24 cellular contexts compared by ENCODE assay signal in genomic region chr6:760982-761955, GRCh38.
DNase-seq lines count a peak whose midpoint lies in the region; ATAC-seq and TF ChIP-seq lines count a peak whose summit lies in the region.
"Had no signal": no experiment of that assay in that cellular context is flagged by ENCODE, and none has a peak within 500 bp of the region (broad histone marks: within the 10 kb centered on the region; RNA-seq: fewer than 3 reads in every experiment).

No MANE protein-coding gene starts in this region.

- H3K9ac ChIP-seq in smooth muscle cell (ENCODE audit: low read depth): no peak overlapping the region

- CTCF ChIA-PET in PC-9 (lab: Charles Lee): no interaction called here

- H3K9me2 ChIP-seq in hepatocyte (replicated peaks; ENCODE audit: insufficient read depth) (no peaks in the 10 kb centered on the region), PC-9 (ENCODE audit: insufficient read depth) (no peaks in the 10 kb centered on the region)

- H3K27ac ChIP-seq in RWPE2 (ENCODE audit: poor library complexity, severe bottlenecking) (no peak overlapping the region), hepatocyte (peak overlapping the region; percentile 95), smooth muscle cell (ENCODE audit: low read depth) (no peak overlapping the region), PC-9 (no peak overlapping the region)
- H3K27ac ChIP-seq: cardiac muscle cell, HL-60, neutrophil, right lobe of liver, tibial artery had no signal

- H3K4me1 ChIP-seq in RWPE2 (ENCODE audit: insufficient read depth, poor library complexity, severe bottlenecking) (no peaks in the 10 kb centered on the region), hepatocyte (ENCODE audit: insufficient read depth) (peaks cover 3% of the 10 kb centered on the region), smooth muscle cell (ENCODE audit: low read depth) (no peaks in the 10 kb centered on the region), PC-9 (replicated peaks; ENCODE audit: insufficient read depth) (no peaks in the 10 kb centered on the region)
- H3K4me1 ChIP-seq: right lobe of liver, tibial artery had no signal

- H3K9me3 ChIP-seq in RWPE2 (ENCODE audit: severe bottlenecking) (no peaks in the 10 kb centered on the region), hepatocyte (ENCODE audit: low read depth) (no peaks in the 10 kb centered on the region), smooth muscle cell (replicated peaks; ENCODE audit: low read depth) (no peaks in the 10 kb centered on the region), PC-9 (ENCODE audit: insufficient read depth, low read depth) (no peaks in the 10 kb centered on the region)
- H3K9me3 ChIP-seq: neutrophil, right lobe of liver, tibial artery had no signal

- H3F3A ChIP-seq in smooth muscle cell (ENCODE audit: low read depth) (no peaks in the 10 kb centered on the region), PC-9 (ENCODE audit: insufficient read depth, low read depth) (no peaks in the 10 kb centered on the region)

- peaks cover 5% of the 10 kb centered on the region for H3K79me2 ChIP-seq in hepatocyte
- no peaks in the 10 kb centered on the region for H3K79me2 ChIP-seq in smooth muscle cell (ENCODE audit: low read depth)
- no peaks in the 10 kb centered on the region for H3K79me2 ChIP-seq in PC-9 (ENCODE audit: low read depth)

- intact Hi-C loops in PC-9 (cut with micrococcal nuclease; ENCODE audit: unreplicated experiment): no loop called here

- BruUV-seq in PC-9 (replicated peaks; lab: Mats Ljungman, UMichigan): no TSS peak

- no peak for TF ChIP-seq CTCF in RWPE2 (IDR thresholded peaks at IDR 0.05; ENCODE audit: poor library complexity, severe bottlenecking)
- no peak for TF ChIP-seq CTCF in hepatocyte (IDR thresholded peaks at IDR 0.05; ENCODE audit: poor library complexity)
- no peak for TF ChIP-seq CTCF in smooth muscle cell (IDR thresholded peaks at IDR 0.05; ENCODE audit: borderline replicate concordance, insufficient read depth, poor library complexity, severe bottlenecking)
- no peak for TF ChIP-seq CTCF in GM20000 (IDR thresholded peaks at IDR 0.05; ENCODE audit: extremely low read depth, missing control alignments)
- TF ChIP-seq CTCF in PC-9 (conservative IDR thresholded peaks at IDR 0.05): no peak

- H2AFZ ChIP-seq in hepatocyte (no peak overlapping the region), smooth muscle cell (ENCODE audit: low read depth) (peak overlapping the region; percentile 63), PC-9 (no peak overlapping the region)

- no peaks in the 10 kb centered on the region for H3K27me3 ChIP-seq in RWPE2 (ENCODE audit: insufficient read depth, poor library complexity, severe bottlenecking)
- H3K27me3 ChIP-seq in hepatocyte: no peaks in the 10 kb centered on the region
- peaks cover 3% of the 10 kb centered on the region for H3K27me3 ChIP-seq in smooth muscle cell (ENCODE audit: low read depth)
- H3K27me3 ChIP-seq in PC-9 (ENCODE audit: insufficient read depth, low read depth): peaks cover 12% of the 10 kb centered on the region; the same call in 1 of the 2 replicates
- H3K27me3 ChIP-seq: cardiac muscle cell, right lobe of liver had no signal

- ATAC-seq in RWPE2 (ENCODE audit: low read depth) (peak; percentile 35; the same call in 2 of the 3 replicates), GM18870 (IDR thresholded peaks at IDR 0.05; ENCODE audit: unreplicated experiment) (no peak)
- ATAC-seq: right lobe of liver had no signal

- H3K36me3 ChIP-seq in RWPE2 (ENCODE audit: low read depth) (no peaks in the 10 kb centered on the region), hepatocyte (replicated peaks; ENCODE audit: insufficient read depth, low read depth) (no peaks in the 10 kb centered on the region), smooth muscle cell (ENCODE audit: low read depth) (no peaks in the 10 kb centered on the region), PC-9 (ENCODE audit: low read depth) (no peaks in the 10 kb centered on the region)
- H3K36me3 ChIP-seq: cardiac muscle cell, neutrophil, right lobe of liver, tibial artery had no signal

- WGBS in hepatocyte (ENCODE audit: low lambda C conversion rate, missing lambda C conversion rate): 75% methylated on average over 45 of the region's 48 CpGs
- WGBS in smooth muscle cell (ENCODE audit: low lambda C conversion rate): 85% methylated on average over 48 of the region's 48 CpGs

- H3K4me2 ChIP-seq in hepatocyte (peak overlapping the region; percentile 67), smooth muscle cell (peak overlapping the region; percentile 54), PC-9 (no peak overlapping the region)

- DNase-seq in ELF-1 (ENCODE audit: low read depth, low spot score) (peak; percentile 28), RWPE2 (ENCODE audit: low spot score) (no peak), hepatocyte (ENCODE audit: low spot score) (peak; percentile 58), smooth muscle cell (lab: John Stamatoyannopoulos, UW; ENCODE audit: unreplicated experiment) (no peak), GM20000 (ENCODE audit: low spot score) (no peak), NOMO-1 treated with DMSO at 0.1 percent for 48 hours (lab: John Stamatoyannopoulos, UW; ENCODE audit: unreplicated experiment) (no peak), PC-9 (no peak)
- DNase-seq: activated B cell treated with CpG ODN at 0.5 μM for 24 hours; activated CD4-positive, alpha-beta T cell treated with anti-CD3 and anti-CD28 coated beads, Interleukin-2, amount 50 U/mL, for 1 hour; activated gamma-delta T cell treated with Interleukin-2 at 50 U/mL for 16 hours; activated T-cell treated with anti-CD3 and anti-CD28 coated beads, Interleukin-2, amount 50 U/mL, for 24 hours; C1 segment of cervical spinal cord; effector CD8-positive, alpha-beta T cell; NCI-H1417; NCI-H2081 treated with DMSO at 0.1 percent for 48 hours; NCI-H345; NCI-H748 treated with DMSO at 0.1 percent for 48 hours; right lobe of liver; stimulated activated CD4-positive, alpha-beta T cell treated with anti-CD3 and anti-CD28 coated beads, Interleukin-4, amount 100 ng/mL, for 1 hour; tibial artery had no signal

- POLR2A ChIA-PET in PC-9 (lab: Charles Lee; ENCODE audit: unreplicated experiment): no interaction called here

- H4K20me1 ChIP-seq in hepatocyte (ENCODE audit: insufficient read depth, poor library complexity, severe bottlenecking) (no peaks in the 10 kb centered on the region), smooth muscle cell (ENCODE audit: low read depth) (no peaks in the 10 kb centered on the region), PC-9 (ENCODE audit: insufficient read depth) (no peaks in the 10 kb centered on the region)

- H3K4me3 ChIP-seq in RWPE2 (ENCODE audit: severe bottlenecking) (no peak overlapping the region), hepatocyte (no peak overlapping the region), smooth muscle cell (no peak overlapping the region), PC-9 (no peak overlapping the region)
- H3K4me3 ChIP-seq: cardiac muscle cell, right lobe of liver, tibial artery had no signal

Comparison
In these comparisons a context has a peak if more than half of its experiments do, and no peak if none do; other contexts are left out.
1. DNase-seq: peak in ELF-1 (single experiment) and hepatocyte (single experiment); none in RWPE2 (single experiment), smooth muscle cell (single experiment), GM20000 (single experiment), NOMO-1 treated with DMSO at 0.1 percent for 48 hours (single experiment) and PC-9 (0 of 2).